ENCODE assay signal across 8 cellular contexts in genomic region chr11:66258473-66258893, GRCh38. TPM values are rescaled to one million over a fixed set of nuclear protein-coding genes. Genes with fewer than 3 reads are reported as not detected.
DNase-seq lines count a peak whose midpoint lies in the region; ATAC-seq and TF ChIP-seq lines count a peak whose summit lies in the region.

No MANE protein-coding gene starts in this region.

- intact Hi-C loops in psoas muscle (cut with DNase I): loop anchor here in 1 of 2 donors (1.0 kb wide), 1 partner anchor 36 kb away; no protein-coding TSS in a partner anchor

- H3K27me3 ChIP-seq in SJSA1 (replicated peaks): no peaks in the 10 kb centered on the region
- H3K27me3 ChIP-seq in psoas muscle (ENCODE audit: insufficient read depth in 3 of 3, low read length in 2 of 3): no peaks in the 10 kb centered on the region

- no peak overlapping the region for H3K27ac ChIP-seq in SJSA1
- peak overlapping the region; percentile 74 for H3K27ac ChIP-seq in psoas muscle

- peak in 2 of 4 donors; percentile 2 to 3 for ATAC-seq in psoas muscle
- ATAC-seq in HG02885 (IDR thresholded peaks at IDR 0.05; ENCODE audit: poor library complexity, unreplicated experiment): no peak
- no peak for ATAC-seq in HG02970 (IDR thresholded peaks at IDR 0.05; ENCODE audit: low FRiP score, unreplicated experiment)

- H3K36me3 ChIP-seq in SJSA1 (peaks cover 58% of the 10 kb centered on the region), psoas muscle (ENCODE audit: insufficient read depth in 1 of 2, low read depth in 1 of 2) (peaks cover 0 to 46% of the 10 kb centered on the region in 2 donors)

- H3K4me1 ChIP-seq in SJSA1 (replicated peaks) (peaks cover 16% of the 10 kb centered on the region), psoas muscle (peaks cover 6% of the 10 kb centered on the region)

- WGBS in psoas muscle, 3 donors: 4 to 9% (median 5%) methylated on average over 28 of the region's 28 CpGs

- no peak for TF ChIP-seq CTCF in GM13977 (IDR thresholded peaks at IDR 0.05; ENCODE audit: extremely low read depth, insufficient read depth, missing control alignments)
- no peak for TF ChIP-seq CTCF in fibroblast of pulmonary artery (IDR thresholded peaks at IDR 0.05; ENCODE audit: low read length, missing control alignments)
- TF ChIP-seq CTCF in psoas muscle (IDR thresholded peaks at IDR 0.05): no peak

- DNase-seq in GM13977 (ENCODE audit: low spot score): peak; percentile 59
- DNase-seq in SJSA1 (ENCODE audit: low read depth in 1 of 2, low spot score in 2 of 2): no peak
- DNase-seq in fibroblast of pulmonary artery (ENCODE audit: low read depth): no peak
- no peak for DNase-seq in psoas muscle
- DNase-seq in SIG-M5 (lab: John Stamatoyannopoulos, UW): no peak
- DNase-seq in NCI-H1092 (lab: John Stamatoyannopoulos, UW): no peak

- H3K4me3 ChIP-seq in SJSA1 (peak overlapping the region; percentile 95), fibroblast of pulmonary artery (replicated peaks; ENCODE audit: low read depth, low read length) (peak overlapping the region; percentile 89), psoas muscle (peak overlapping the region; percentile 95)

- 0 out of 2 replicates have a peak, but pooled peaks cover 5% of the 10 kb centered on the region for H3K9me3 ChIP-seq in SJSA1 (replicated peaks)
- no peaks in the 10 kb centered on the region for H3K9me3 ChIP-seq in psoas muscle

- in situ Hi-C loops in GM13977 (cut with MboI; ENCODE audit: low pct_unique_long_range_greater_than_20kb, low sequenced_read_pairs, unreplicated experiment): no loop called here

RNA-seq across cellular contexts. Expression of gene KLC2, which starts 1.0 kb away (rescaled TPM):
- total RNA-seq in SJSA1 (2014; rRNA removed; shearing (Covaris generic)): 54.1 and 92.6 TPM in 2 replicates
- total RNA-seq in psoas muscle: 10 to 100 TPM; 39.3 to 62.5 (median 54.4) TPM
- 100 to 1,000 TPM in 1 of 3 donors, 10 to 100 TPM in 2; 30.4 to 124 (median 41.5) TPM for polyA plus RNA-seq in psoas muscle

RNA-seq across cellular contexts. Expression of gene RAB1B, which starts 10.0 kb away (rescaled TPM):
- total RNA-seq in SJSA1 (2014; rRNA removed; shearing (Covaris generic)): 290 and 334 TPM in 2 replicates
- 100 to 1,000 TPM; 120 to 146 (median 129) TPM for total RNA-seq in psoas muscle
- polyA plus RNA-seq in psoas muscle: 100 to 1,000 TPM; 121 to 163 (median 130) TPM

RNA-seq across cellular contexts. Expression of gene CNIH2, which starts 19.5 kb away (rescaled TPM):
- 2.8 and 6.2 TPM in 2 replicates for total RNA-seq in SJSA1 (2014; rRNA removed; shearing (Covaris generic))
- total RNA-seq in psoas muscle: not detected
- polyA plus RNA-seq in psoas muscle: under 1 TPM in 1 of 3 donors, not detected in 2; 0.05 TPM

RNA-seq across cellular contexts. Expression of gene YIF1A, which starts 30.5 kb away (rescaled TPM):
- total RNA-seq in SJSA1 (2014; rRNA removed; shearing (Covaris generic)): 162 and 245 TPM in 2 replicates
- total RNA-seq in psoas muscle: 10 to 100 TPM; 70.1 to 90.4 (median 78.6) TPM
- 100 to 1,000 TPM in 1 of 3 donors, 10 to 100 TPM in 2; 87.4 to 161 (median 96.1) TPM for polyA plus RNA-seq in psoas muscle

RNA-seq across cellular contexts. Expression of gene TMEM151A, which starts 33.2 kb away (rescaled TPM):
- 0.60 and 0.61 TPM in 2 replicates for total RNA-seq in SJSA1 (2014; rRNA removed; shearing (Covaris generic))
- not detected for total RNA-seq in psoas muscle
- polyA plus RNA-seq in psoas muscle: under 1 TPM in 2 of 3 donors, not detected in 1; 0.04 to 0.05 TPM
